Comparison of ENCODE assay signal across 13 cellular contexts in the genomic region with DNA sequence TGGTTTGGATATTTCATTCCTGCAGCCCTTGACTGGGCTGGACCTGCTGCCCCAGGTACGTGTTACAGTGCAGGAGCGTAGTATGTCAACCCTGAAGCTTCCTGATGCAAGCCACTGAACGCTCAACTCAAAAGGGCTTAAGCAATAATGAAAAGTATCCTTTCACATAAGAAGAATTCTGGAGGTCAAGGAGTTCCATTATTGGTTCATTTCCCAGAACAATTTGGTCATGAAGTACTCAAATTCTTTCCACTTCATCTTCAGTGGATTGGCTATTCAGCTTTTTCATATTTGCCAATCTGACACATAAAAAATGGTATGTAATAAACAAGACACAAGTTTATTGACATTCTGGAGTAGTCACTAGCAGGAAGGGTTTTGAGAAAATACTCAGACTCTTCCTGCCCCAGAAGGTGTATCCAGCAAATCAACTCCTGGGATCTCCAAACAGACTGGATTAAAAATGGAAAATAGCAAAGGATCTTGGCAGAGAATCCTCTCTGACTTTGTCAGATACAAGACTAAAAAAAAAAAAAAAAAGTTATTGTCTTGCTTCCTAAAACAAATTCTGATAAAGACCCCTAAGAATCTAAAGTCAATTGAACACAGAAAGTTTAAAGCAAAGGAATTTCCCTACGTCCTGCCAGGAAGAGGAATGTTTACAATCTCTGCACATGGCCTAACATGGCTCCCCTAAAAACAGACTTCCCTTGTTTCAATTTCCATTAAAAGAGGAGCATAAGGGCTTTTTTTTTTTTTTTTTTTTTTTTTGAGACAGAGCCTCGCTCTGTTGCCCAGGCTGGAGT. TPM values are rescaled to one million over a fixed set of nuclear protein-coding genes. Genes with fewer than 3 reads are reported as not detected.
DNase-seq lines count a peak whose midpoint lies in the region; ATAC-seq, FAIRE-seq and TF ChIP-seq lines count a peak whose summit lies in the region.
"Had no signal": no experiment of that assay in that cellular context is flagged by ENCODE, and none has a peak within 500 bp of the region (broad histone marks: within the 10 kb centered on the region; RNA-seq: fewer than 3 reads in every experiment).

No MANE protein-coding gene starts in this region.

- intact Hi-C loops in activated naive CD4-positive, alpha-beta T cell treated with anti-CD3 and anti-CD28 coated beads for 36 hours (cut with micrococcal nuclease): no loop called here

- no peaks in the 10 kb centered on the region for H3K9me3 Mint-ChIP-seq in activated naive CD4-positive, alpha-beta T cell treated with anti-CD3 and anti-CD28 coated beads for 36 hours
- H3K9me3 Mint-ChIP-seq: activated naive CD8-positive, alpha-beta T cell treated with anti-CD3 and anti-CD28 coated beads, Interleukin-2, amount 10 ng/mL, durations not matched to agents 7 days and 5 days had no signal

- no peak overlapping the region for H3K9ac ChIP-seq in skeletal muscle tissue (ENCODE audit: low read depth in 1 of 3, low read length in 3 of 3)
- H3K9ac ChIP-seq: neural progenitor cell had no signal

- H3K27me3 ChIP-seq in bronchial epithelial cell (ENCODE audit: control insufficient read depth, insufficient read depth, low read length): no peaks in the 10 kb centered on the region
- no peaks in the 10 kb centered on the region for H3K27me3 ChIP-seq in skeletal muscle tissue (ENCODE audit: control insufficient read depth in 3 of 3, insufficient read depth in 3 of 3, low read length in 3 of 3)
- H3K27me3 ChIP-seq: neural progenitor cell had no signal

- H3K36me3 Mint-ChIP-seq in activated naive CD4-positive, alpha-beta T cell treated with anti-CD3 and anti-CD28 coated beads for 36 hours (ENCODE audit: low read depth): no peaks in the 10 kb centered on the region
- H3K36me3 Mint-ChIP-seq: activated naive CD8-positive, alpha-beta T cell treated with anti-CD3 and anti-CD28 coated beads, Interleukin-2, amount 10 ng/mL, durations not matched to agents 7 days and 5 days; neural progenitor cell had no signal

- TF ChIP-seq CTCF in bronchial epithelial cell (IDR thresholded peaks at IDR 0.05; ENCODE audit: insufficient read depth, low read length, severe bottlenecking): no peak

- H3K4me1 ChIP-seq in skeletal muscle tissue (ENCODE audit: control insufficient read depth in 3 of 3, insufficient read depth in 3 of 3, low read length in 3 of 3): peaks cover 4 to 8% (median 6%) of the 10 kb centered on the region in 3 donors
- H3K4me1 ChIP-seq: neural progenitor cell had no signal

- CTCF ChIA-PET in activated naive CD4-positive, alpha-beta T cell treated with anti-CD3 and anti-CD28 coated beads for 36 hours (lab: Charles Lee): no interaction called here

- ATAC-seq in HG03521 (IDR thresholded peaks at IDR 0.05; ENCODE audit: unreplicated experiment) (no peak), HG03135 (IDR thresholded peaks at IDR 0.05; ENCODE audit: unreplicated experiment) (no peak), HG02938 (IDR thresholded peaks at IDR 0.05; ENCODE audit: unreplicated experiment) (no peak)

- DNase-seq in EL: peak; percentile 47
- peak; percentile 59 for DNase-seq in bronchial epithelial cell (ENCODE audit: low read depth)
- DNase-seq in iris pigment epithelial cell (ENCODE audit: low read depth): peak; percentile 99
- no peak for DNase-seq in activated naive CD4-positive, alpha-beta T cell treated with anti-CD3 and anti-CD28 coated beads for 36 hours
- DNase-seq: activated CD4-positive, alpha-beta T cell treated with anti-CD3 and anti-CD28 coated beads, Interleukin-2, amount 50 U/mL, for 48 hours; activated naive CD8-positive, alpha-beta T cell treated with anti-CD3 and anti-CD28 coated beads, Interleukin-2, amount 10 ng/mL, durations not matched to agents 7 days and 5 days; NCI-H446 treated with DMSO at 0.1 percent for 48 hours had no signal

- H3K4me3 ChIP-seq in bronchial epithelial cell (ENCODE audit: low read depth, low read length) (no peak overlapping the region), skeletal muscle tissue (ENCODE audit: low read length in 3 of 3) (no peak overlapping the region)
- H3K4me3 ChIP-seq: neural progenitor cell had no signal

- no peaks in the 10 kb centered on the region for H3K4me1 Mint-ChIP-seq in activated naive CD4-positive, alpha-beta T cell treated with anti-CD3 and anti-CD28 coated beads for 36 hours (ENCODE audit: low read depth)
- H3K4me1 Mint-ChIP-seq: activated naive CD8-positive, alpha-beta T cell treated with anti-CD3 and anti-CD28 coated beads, Interleukin-2, amount 10 ng/mL, durations not matched to agents 7 days and 5 days; neural progenitor cell had no signal

- H3K9me3 ChIP-seq in skeletal muscle tissue (ENCODE audit: control insufficient read depth in 3 of 3, low read length in 3 of 3): no peaks in the 10 kb centered on the region

- no peaks in the 10 kb centered on the region for H3K36me3 ChIP-seq in bronchial epithelial cell (ENCODE audit: control insufficient read depth, insufficient read depth, low read length)
- H3K36me3 ChIP-seq in skeletal muscle tissue (ENCODE audit: control insufficient read depth in 3 of 3, insufficient read depth in 3 of 3, low read length in 3 of 3): no peaks in the 10 kb centered on the region
- H3K36me3 ChIP-seq: neural progenitor cell had no signal

- H3K27ac Mint-ChIP-seq in activated naive CD4-positive, alpha-beta T cell treated with anti-CD3 and anti-CD28 coated beads for 36 hours: no peak overlapping the region
- H3K27ac Mint-ChIP-seq: activated naive CD8-positive, alpha-beta T cell treated with anti-CD3 and anti-CD28 coated beads, Interleukin-2, amount 10 ng/mL, durations not matched to agents 7 days and 5 days; neural progenitor cell had no signal

- H3K27me3 Mint-ChIP-seq in activated naive CD4-positive, alpha-beta T cell treated with anti-CD3 and anti-CD28 coated beads for 36 hours (ENCODE audit: low read depth): peaks cover 4% of the 10 kb centered on the region

- FAIRE-seq in bronchial epithelial cell (lab: Jason Lieb, UNC): no peak
- FAIRE-seq: frontal cortex had no signal

- no peak overlapping the region for H3K4me3 Mint-ChIP-seq in activated naive CD4-positive, alpha-beta T cell treated with anti-CD3 and anti-CD28 coated beads for 36 hours
- H3K4me3 Mint-ChIP-seq: activated naive CD8-positive, alpha-beta T cell treated with anti-CD3 and anti-CD28 coated beads, Interleukin-2, amount 10 ng/mL, durations not matched to agents 7 days and 5 days; neural progenitor cell had no signal

- H3K27ac ChIP-seq in skeletal muscle tissue (ENCODE audit: low read depth, low read length): peak overlapping the region; percentile 55
- H3K27ac ChIP-seq: neural progenitor cell had no signal

RNA-seq across cellular contexts. Expression of gene WSB1, which starts 37.5 kb away (rescaled TPM):
- total RNA-seq in bronchial epithelial cell: 256 and 308 TPM in 2 replicates
- total RNA-seq in skeletal muscle tissue: 107 TPM
- total RNA-seq in activated naive CD4-positive, alpha-beta T cell treated with anti-CD3 and anti-CD28 coated beads for 36 hours: 100 to 1,000 TPM; 112 to 118 TPM
